26 cellular contexts compared by ENCODE assay signal in the genomic region with DNA sequence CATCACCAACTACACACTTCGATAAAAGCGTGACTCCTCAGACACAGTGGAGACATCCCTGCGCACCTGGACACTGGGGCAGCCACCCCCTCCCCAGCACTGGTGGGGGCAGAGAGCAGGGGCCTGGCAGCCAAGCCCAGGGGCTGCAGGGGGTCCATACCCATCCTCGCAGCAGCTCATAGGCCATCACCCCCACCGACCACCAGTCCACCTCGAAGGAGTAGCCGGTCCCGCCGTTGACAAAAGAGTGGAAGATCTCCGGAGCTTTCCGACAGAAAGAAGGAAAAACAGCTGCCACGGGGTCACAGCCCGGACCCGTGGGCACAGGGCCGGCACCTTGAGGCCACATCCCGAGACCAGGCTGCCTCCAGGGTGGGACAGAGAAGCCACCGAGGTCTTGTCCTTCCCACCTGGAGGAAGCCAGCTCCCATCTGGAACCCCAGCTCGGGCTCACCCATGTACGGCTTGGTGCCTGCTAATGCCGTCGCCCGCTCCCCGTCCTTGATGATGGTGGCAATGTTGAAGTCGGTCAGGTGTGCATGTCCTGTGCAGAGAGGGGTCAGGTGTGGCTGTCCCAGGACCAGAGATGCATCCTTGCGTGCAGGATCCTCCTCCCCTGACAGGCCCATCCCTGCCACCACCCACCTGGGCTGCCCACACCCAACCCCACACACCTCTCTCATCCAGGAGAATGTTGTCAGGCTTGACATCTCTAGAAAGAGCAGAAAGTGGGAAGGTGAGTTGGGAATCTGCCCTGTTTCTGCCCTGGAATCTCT.
"Had no signal": no experiment of that assay in that cellular context is flagged by ENCODE, and none has a peak within 500 bp of the region (broad histone marks: within the 10 kb centered on the region; RNA-seq: fewer than 3 reads in every experiment).

No MANE protein-coding gene starts in this region.

- H3K36me3 ChIP-seq: neural progenitor cell, pancreas, prostate gland, right atrium auricular region, right lobe of liver, sigmoid colon, thoracic aorta, thyroid gland, vagina had no signal

- H3K27me3 ChIP-seq: neural progenitor cell, neutrophil, pancreas, right atrium auricular region, right lobe of liver, sigmoid colon, stomach, thyroid gland, tibial nerve, upper lobe of left lung, vagina had no signal

- H3K27ac ChIP-seq: neural progenitor cell, neutrophil, pancreas, prostate gland, right atrium auricular region, right lobe of liver, sigmoid colon, stomach, thoracic aorta, thyroid gland, tibial nerve, upper lobe of left lung, vagina had no signal

- H3K4me3 ChIP-seq: neural progenitor cell, pancreas, prostate gland, right atrium auricular region, right lobe of liver, sigmoid colon, stomach, thoracic aorta, thyroid gland, tibial nerve, upper lobe of left lung, vagina had no signal

- H3K9ac ChIP-seq: neural progenitor cell had no signal

- FAIRE-seq: pancreas, small intestine, urothelium cell line had no signal

- ATAC-seq: natural killer cell; pancreas; right lobe of liver; stimulated activated effector memory CD8-positive, alpha-beta T cell treated with anti-CD3 and anti-CD28 coated beads, Interleukin-12 subunit alpha, Interleukin-12 subunit beta, amount 100 ng/mL, for 72 hours; stimulated activated naive B cell treated with anti-CD40 and anti-IgM and Interleukin-4, amounts not matched to agents 10 μg/mL and 1 μg/mL and 100 μg/mL, for 72 hours had no signal

- H3K4me1 ChIP-seq: neural progenitor cell, pancreas, prostate gland, right lobe of liver, thyroid gland had no signal

- H3K9me3 ChIP-seq: neutrophil, pancreas, prostate gland, right atrium auricular region, right lobe of liver, sigmoid colon, stomach, thoracic aorta, thyroid gland, tibial nerve, upper lobe of left lung, vagina had no signal

- DNase-seq: natural killer cell; nucleus accumbens; retina; right lobe of liver; sigmoid colon; small intestine; stimulated activated CD4-positive, alpha-beta T cell treated with anti-CD3 and anti-CD28 coated beads, Interleukin-15, amount 100 ng/mL, for 24 hours; stimulated activated CD4-positive, alpha-beta T cell treated with anti-CD3 and anti-CD28 coated beads, Interleukin-2, amount 100 ng/mL, for 24 hours; stimulated activated CD4-positive, alpha-beta T cell treated with anti-CD3 and anti-CD28 coated beads, Interleukin-2, amount 100 ng/mL, for 48 hours; stimulated activated CD4-positive, alpha-beta T cell treated with anti-CD3 and anti-CD28 coated beads, Interleukin-4, amount 100 ng/mL, for 24 hours; stimulated activated naive B cell treated with anti-CD40 and anti-IgM and Interleukin-4, amounts not matched to agents 10 μg/mL and 1 μg/mL and 100 μg/mL, for 72 hours; stimulated activated naive CD4-positive, alpha-beta T cell treated with Interleukin-2 at 50 U/mL for 16 hours; stomach; thyroid gland; trophoblast cell had no signal
